Comparison of ENCODE assay signal across 1 cellular context in the genomic region with DNA sequence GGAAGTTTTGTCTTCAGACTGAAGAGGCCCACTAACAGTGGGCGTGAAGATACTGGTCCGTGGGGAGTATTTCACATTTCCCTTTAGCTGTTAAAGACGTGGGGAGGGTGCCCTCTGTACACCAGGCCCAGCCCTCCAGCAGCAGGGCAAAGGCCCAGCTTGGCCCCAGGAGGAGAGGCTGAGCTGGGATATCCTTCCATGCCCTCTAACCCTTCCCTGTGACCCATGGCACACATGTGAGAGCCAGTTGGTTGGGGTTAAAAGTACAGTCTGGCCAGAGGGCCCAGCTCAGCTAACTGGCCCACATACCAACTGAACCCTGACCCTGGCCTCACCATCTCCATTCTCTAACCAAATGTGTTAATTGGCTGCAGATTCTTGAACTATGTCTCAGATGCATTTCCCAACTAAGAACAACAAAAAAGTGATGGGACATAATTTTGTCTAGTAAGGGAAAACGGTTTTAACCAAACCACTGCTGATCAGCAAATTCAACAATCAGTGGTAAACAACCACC.
TF ChIP-seq lines count a peak whose summit lies in the region.

No MANE protein-coding gene starts in this region.

TF ChIP-seq in HepG2, 621 proteins besides CTCF, POLR2A, EP300 and RAD21 (continued from another document and continues in another):
- no peak for TF ChIP-seq GTF2F1 (IDR thresholded peaks at IDR 0.05; ENCODE audit: low read length)
- no peak for TF ChIP-seq RFX1 (IDR thresholded peaks at IDR 0.05)
- TF ChIP-seq, protein P1, sequence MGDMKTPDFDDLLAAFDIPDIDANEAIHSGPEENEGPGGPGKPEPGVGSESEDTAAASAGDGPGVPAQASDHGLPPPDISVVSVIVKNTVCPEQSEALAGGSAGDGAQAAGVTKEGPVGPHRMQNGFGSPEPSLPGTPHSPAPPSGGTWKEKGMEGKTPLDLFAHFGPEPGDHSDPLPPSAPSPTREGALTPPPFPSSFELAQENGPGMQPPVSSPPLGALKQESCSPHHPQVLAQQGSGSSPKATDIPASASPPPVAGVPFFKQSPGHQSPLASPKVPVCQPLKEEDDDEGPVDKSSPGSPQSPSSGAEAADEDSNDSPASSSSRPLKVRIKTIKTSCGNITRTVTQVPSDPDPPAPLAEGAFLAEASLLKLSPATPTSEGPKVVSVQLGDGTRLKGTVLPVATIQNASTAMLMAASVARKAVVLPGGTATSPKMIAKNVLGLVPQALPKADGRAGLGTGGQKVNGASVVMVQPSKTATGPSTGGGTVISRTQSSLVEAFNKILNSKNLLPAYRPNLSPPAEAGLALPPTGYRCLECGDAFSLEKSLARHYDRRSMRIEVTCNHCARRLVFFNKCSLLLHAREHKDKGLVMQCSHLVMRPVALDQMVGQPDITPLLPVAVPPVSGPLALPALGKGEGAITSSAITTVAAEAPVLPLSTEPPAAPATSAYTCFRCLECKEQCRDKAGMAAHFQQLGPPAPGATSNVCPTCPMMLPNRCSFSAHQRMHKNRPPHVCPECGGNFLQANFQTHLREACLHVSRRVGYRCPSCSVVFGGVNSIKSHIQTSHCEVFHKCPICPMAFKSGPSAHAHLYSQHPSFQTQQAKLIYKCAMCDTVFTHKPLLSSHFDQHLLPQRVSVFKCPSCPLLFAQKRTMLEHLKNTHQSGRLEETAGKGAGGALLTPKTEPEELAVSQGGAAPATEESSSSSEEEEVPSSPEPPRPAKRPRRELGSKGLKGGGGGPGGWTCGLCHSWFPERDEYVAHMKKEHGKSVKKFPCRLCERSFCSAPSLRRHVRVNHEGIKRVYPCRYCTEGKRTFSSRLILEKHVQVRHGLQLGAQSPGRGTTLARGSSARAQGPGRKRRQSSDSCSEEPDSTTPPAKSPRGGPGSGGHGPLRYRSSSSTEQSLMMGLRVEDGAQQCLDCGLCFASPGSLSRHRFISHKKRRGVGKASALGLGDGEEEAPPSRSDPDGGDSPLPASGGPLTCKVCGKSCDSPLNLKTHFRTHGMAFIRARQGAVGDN (CRISPR knock-in tag; IDR thresholded peaks at IDR 0.05) = peak; percentile 71
- TF ChIP-seq, protein P2, sequence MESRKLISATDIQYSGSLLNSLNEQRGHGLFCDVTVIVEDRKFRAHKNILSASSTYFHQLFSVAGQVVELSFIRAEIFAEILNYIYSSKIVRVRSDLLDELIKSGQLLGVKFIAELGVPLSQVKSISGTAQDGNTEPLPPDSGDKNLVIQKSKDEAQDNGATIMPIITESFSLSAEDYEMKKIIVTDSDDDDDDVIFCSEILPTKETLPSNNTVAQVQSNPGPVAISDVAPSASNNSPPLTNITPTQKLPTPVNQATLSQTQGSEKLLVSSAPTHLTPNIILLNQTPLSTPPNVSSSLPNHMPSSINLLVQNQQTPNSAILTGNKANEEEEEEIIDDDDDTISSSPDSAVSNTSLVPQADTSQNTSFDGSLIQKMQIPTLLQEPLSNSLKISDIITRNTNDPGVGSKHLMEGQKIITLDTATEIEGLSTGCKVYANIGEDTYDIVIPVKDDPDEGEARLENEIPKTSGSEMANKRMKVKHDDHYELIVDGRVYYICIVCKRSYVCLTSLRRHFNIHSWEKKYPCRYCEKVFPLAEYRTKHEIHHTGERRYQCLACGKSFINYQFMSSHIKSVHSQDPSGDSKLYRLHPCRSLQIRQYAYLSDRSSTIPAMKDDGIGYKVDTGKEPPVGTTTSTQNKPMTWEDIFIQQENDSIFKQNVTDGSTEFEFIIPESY (CRISPR knock-in tag; IDR thresholded peaks at IDR 0.05) = no peak
- TF ChIP-seq MAFF (IDR thresholded peaks at IDR 0.05; ENCODE audit: low read depth, low read length) = peak; percentile 97
- no peak for TF ChIP-seq ZSCAN21 (CRISPR knock-in tag; IDR thresholded peaks at IDR 0.05; ENCODE audit: borderline replicate concordance)
- no peak for TF ChIP-seq CAMTA2 (CRISPR knock-in tag; IDR thresholded peaks at IDR 0.05; ENCODE audit: borderline replicate concordance)
- TF ChIP-seq, protein P3, sequence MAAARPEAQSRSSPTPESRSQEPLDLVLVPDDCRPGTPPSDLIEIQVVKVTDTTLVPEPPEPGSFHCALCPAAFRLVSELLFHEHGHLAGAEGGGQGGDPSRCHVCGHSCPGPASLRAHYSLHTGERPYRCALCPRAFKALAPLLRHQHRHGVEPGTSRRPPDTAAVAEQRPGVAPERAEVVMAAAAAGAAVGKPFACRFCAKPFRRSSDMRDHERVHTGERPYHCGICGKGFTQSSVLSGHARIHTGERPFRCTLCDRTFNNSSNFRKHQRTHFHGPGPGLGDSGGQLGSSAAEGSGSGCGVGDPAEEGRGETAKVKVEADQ (CRISPR knock-in tag; IDR thresholded peaks at IDR 0.05; ENCODE audit: borderline replicate concordance) = no peak
- TF ChIP-seq ZNF660 (CRISPR knock-in tag; IDR thresholded peaks at IDR 0.05; ENCODE audit: borderline replicate concordance, low read depth) = no peak
- TF ChIP-seq MYNN (CRISPR knock-in tag; IDR thresholded peaks at IDR 0.05; ENCODE audit: low read depth) = no peak
- TF ChIP-seq ZNF317 (CRISPR knock-in tag; IDR thresholded peaks at IDR 0.05) = no peak
- no peak for TF ChIP-seq JDP2 (CRISPR knock-in tag; IDR thresholded peaks at IDR 0.05; ENCODE audit: borderline replicate concordance)
- no peak for TF ChIP-seq GATAD1 (CRISPR knock-in tag; IDR thresholded peaks at IDR 0.05)
- TF ChIP-seq DR1 (CRISPR knock-in tag; IDR thresholded peaks at IDR 0.05) = no peak
- no peak for TF ChIP-seq TMF1 (CRISPR knock-in tag; IDR thresholded peaks at IDR 0.05; ENCODE audit: low read depth)
- no peak for TF ChIP-seq KMT2A (CRISPR knock-in tag; IDR thresholded peaks at IDR 0.05)
- TF ChIP-seq ARNT2 (CRISPR knock-in tag; IDR thresholded peaks at IDR 0.05; ENCODE audit: low read depth) = no peak
- no peak for TF ChIP-seq TEAD2 (CRISPR knock-in tag; IDR thresholded peaks at IDR 0.05)
- peak; percentile 94 to 96 for TF ChIP-seq MAFK (conservative IDR thresholded peaks at IDR 0.05 in 1 of 2, IDR thresholded peaks at IDR 0.05 in 1 of 2; ENCODE audit: low read length in 2 of 2)
- TF ChIP-seq HNF4G (IDR thresholded peaks at IDR 0.05; ENCODE audit: borderline replicate concordance, low read depth, low read length) = peak; percentile 81
- TF ChIP-seq HNF4G (CRISPR knock-in tag; IDR thresholded peaks at IDR 0.05; ENCODE audit: borderline replicate concordance, low read depth) = peak; percentile 66; the same call in 1 of the 2 replicates
- no peak for TF ChIP-seq ZKSCAN8 (CRISPR knock-in tag; IDR thresholded peaks at IDR 0.05; ENCODE audit: borderline replicate concordance)
- no peak for TF ChIP-seq DMAP1 (CRISPR knock-in tag; IDR thresholded peaks at IDR 0.05)
- TF ChIP-seq, protein P4, sequence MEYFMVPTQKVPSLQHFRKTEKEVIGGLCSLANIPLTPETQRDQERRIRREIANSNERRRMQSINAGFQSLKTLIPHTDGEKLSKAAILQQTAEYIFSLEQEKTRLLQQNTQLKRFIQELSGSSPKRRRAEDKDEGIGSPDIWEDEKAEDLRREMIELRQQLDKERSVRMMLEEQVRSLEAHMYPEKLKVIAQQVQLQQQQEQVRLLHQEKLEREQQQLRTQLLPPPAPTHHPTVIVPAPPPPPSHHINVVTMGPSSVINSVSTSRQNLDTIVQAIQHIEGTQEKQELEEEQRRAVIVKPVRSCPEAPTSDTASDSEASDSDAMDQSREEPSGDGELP (IDR thresholded peaks at IDR 0.05; ENCODE audit: borderline replicate concordance, low read depth) = no peak
- no peak for TF ChIP-seq RFXANK (CRISPR knock-in tag; IDR thresholded peaks at IDR 0.05)
- no peak for TF ChIP-seq REXO4 (CRISPR knock-in tag; IDR thresholded peaks at IDR 0.05; ENCODE audit: borderline replicate concordance)
- no peak for TF ChIP-seq SMAD3 (CRISPR knock-in tag; IDR thresholded peaks at IDR 0.05)
- TF ChIP-seq SATB2 (CRISPR knock-in tag; IDR thresholded peaks at IDR 0.05) = no peak
- TF ChIP-seq TAF15 (IDR thresholded peaks at IDR 0.05; ENCODE audit: low read depth, low read length, poor library complexity, severe bottlenecking) = no peak
- TF ChIP-seq HDAC2 (CRISPR knock-in tag; IDR thresholded peaks at IDR 0.05) = 0 out of 2 replicates have a peak, but pooled peaks have one; percentile 10
- no peak for TF ChIP-seq ZNF446 (CRISPR knock-in tag; IDR thresholded peaks at IDR 0.05)
- TF ChIP-seq SRSF9 (IDR thresholded peaks at IDR 0.05; ENCODE audit: borderline replicate concordance, insufficient read depth, low read depth, low read length, poor library complexity, severe bottlenecking) = no peak
- no peak for TF ChIP-seq EHMT2 (IDR thresholded peaks at IDR 0.05; ENCODE audit: borderline replicate concordance, low read depth, low read length)
- TF ChIP-seq SRF (IDR thresholded peaks at IDR 0.05; ENCODE audit: low read depth, low read length) = no peak
- TF ChIP-seq EEA1 (CRISPR knock-in tag; IDR thresholded peaks at IDR 0.05; ENCODE audit: borderline replicate concordance) = no peak
- TF ChIP-seq, protein P5, sequence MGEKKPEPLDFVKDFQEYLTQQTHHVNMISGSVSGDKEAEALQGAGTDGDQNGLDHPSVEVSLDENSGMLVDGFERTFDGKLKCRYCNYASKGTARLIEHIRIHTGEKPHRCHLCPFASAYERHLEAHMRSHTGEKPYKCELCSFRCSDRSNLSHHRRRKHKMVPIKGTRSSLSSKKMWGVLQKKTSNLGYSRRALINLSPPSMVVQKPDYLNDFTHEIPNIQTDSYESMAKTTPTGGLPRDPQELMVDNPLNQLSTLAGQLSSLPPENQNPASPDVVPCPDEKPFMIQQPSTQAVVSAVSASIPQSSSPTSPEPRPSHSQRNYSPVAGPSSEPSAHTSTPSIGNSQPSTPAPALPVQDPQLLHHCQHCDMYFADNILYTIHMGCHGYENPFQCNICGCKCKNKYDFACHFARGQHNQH (CRISPR knock-in tag; IDR thresholded peaks at IDR 0.05) = no peak
- no peak for TF ChIP-seq TSC22D2 (CRISPR knock-in tag; IDR thresholded peaks at IDR 0.05; ENCODE audit: borderline replicate concordance)
- no peak for TF ChIP-seq ZNF337 (CRISPR knock-in tag; IDR thresholded peaks at IDR 0.05; ENCODE audit: borderline replicate concordance, low read depth)
- TF ChIP-seq FOXP1 (IDR thresholded peaks at IDR 0.05) = no peak
- no peak; the same call in 1 of the 2 replicates for TF ChIP-seq FOXP1 (CRISPR knock-in tag; IDR thresholded peaks at IDR 0.05)
- TF ChIP-seq MEF2D (CRISPR knock-in tag; IDR thresholded peaks at IDR 0.05) = no peak
- no peak for TF ChIP-seq ZNF550 (CRISPR knock-in tag; IDR thresholded peaks at IDR 0.05; ENCODE audit: borderline replicate concordance)
- TF ChIP-seq KDM6A (CRISPR knock-in tag; IDR thresholded peaks at IDR 0.05; ENCODE audit: low read depth) = no peak
- TF ChIP-seq, protein P6, sequence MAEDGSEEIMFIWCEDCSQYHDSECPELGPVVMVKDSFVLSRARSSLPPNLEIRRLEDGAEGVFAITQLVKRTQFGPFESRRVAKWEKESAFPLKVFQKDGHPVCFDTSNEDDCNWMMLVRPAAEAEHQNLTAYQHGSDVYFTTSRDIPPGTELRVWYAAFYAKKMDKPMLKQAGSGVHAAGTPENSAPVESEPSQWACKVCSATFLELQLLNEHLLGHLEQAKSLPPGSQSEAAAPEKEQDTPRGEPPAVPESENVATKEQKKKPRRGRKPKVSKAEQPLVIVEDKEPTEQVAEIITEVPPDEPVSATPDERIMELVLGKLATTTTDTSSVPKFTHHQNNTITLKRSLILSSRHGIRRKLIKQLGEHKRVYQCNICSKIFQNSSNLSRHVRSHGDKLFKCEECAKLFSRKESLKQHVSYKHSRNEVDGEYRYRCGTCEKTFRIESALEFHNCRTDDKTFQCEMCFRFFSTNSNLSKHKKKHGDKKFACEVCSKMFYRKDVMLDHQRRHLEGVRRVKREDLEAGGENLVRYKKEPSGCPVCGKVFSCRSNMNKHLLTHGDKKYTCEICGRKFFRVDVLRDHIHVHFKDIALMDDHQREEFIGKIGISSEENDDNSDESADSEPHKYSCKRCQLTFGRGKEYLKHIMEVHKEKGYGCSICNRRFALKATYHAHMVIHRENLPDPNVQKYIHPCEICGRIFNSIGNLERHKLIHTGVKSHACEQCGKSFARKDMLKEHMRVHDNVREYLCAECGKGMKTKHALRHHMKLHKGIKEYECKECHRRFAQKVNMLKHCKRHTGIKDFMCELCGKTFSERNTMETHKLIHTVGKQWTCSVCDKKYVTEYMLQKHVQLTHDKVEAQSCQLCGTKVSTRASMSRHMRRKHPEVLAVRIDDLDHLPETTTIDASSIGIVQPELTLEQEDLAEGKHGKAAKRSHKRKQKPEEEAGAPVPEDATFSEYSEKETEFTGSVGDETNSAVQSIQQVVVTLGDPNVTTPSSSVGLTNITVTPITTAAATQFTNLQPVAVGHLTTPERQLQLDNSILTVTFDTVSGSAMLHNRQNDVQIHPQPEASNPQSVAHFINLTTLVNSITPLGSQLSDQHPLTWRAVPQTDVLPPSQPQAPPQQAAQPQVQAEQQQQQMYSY (CRISPR knock-in tag; IDR thresholded peaks at IDR 0.05) = no peak
- no peak for TF ChIP-seq JUNB (CRISPR knock-in tag; IDR thresholded peaks at IDR 0.05; ENCODE audit: borderline replicate concordance)
- no peak for TF ChIP-seq BRD4 (CRISPR knock-in tag; IDR thresholded peaks at IDR 0.05)
- TF ChIP-seq THAP11 (CRISPR knock-in tag; IDR thresholded peaks at IDR 0.05) = no peak
- no peak for TF ChIP-seq ARID2 (CRISPR knock-in tag; IDR thresholded peaks at IDR 0.05; ENCODE audit: borderline replicate concordance)
- TF ChIP-seq NR2F2 (IDR thresholded peaks at IDR 0.05; ENCODE audit: borderline replicate concordance, low read depth) = peak; percentile 67
- TF ChIP-seq BHLHE40 (IDR thresholded peaks at IDR 0.05; ENCODE audit: low read length) = no peak
- 0 out of 2 replicates have a peak, but pooled peaks have one; percentile 22 for TF ChIP-seq ZNF644 (CRISPR knock-in tag; IDR thresholded peaks at IDR 0.05; ENCODE audit: low read depth)
- TF ChIP-seq ZNF670 (CRISPR knock-in tag; IDR thresholded peaks at IDR 0.05; ENCODE audit: borderline replicate concordance) = no peak
- TF ChIP-seq, protein P7, sequence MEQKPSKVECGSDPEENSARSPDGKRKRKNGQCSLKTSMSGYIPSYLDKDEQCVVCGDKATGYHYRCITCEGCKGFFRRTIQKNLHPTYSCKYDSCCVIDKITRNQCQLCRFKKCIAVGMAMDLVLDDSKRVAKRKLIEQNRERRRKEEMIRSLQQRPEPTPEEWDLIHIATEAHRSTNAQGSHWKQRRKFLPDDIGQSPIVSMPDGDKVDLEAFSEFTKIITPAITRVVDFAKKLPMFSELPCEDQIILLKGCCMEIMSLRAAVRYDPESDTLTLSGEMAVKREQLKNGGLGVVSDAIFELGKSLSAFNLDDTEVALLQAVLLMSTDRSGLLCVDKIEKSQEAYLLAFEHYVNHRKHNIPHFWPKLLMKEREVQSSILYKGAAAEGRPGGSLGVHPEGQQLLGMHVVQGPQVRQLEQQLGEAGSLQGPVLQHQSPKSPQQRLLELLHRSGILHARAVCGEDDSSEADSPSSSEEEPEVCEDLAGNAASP (CRISPR knock-in tag; IDR thresholded peaks at IDR 0.05; ENCODE audit: borderline replicate concordance) = peak; percentile 58; the same call in 1 of the 2 replicates
- no peak for TF ChIP-seq ZFYVE20 (CRISPR knock-in tag; IDR thresholded peaks at IDR 0.05; ENCODE audit: borderline replicate concordance, low read depth)
- TF ChIP-seq ZNF629 (CRISPR knock-in tag; conservative IDR thresholded peaks at IDR 0.05) = 0 out of 2 replicates have a peak, but pooled peaks have one; percentile 6
- TF ChIP-seq ZNF598 (CRISPR knock-in tag; IDR thresholded peaks at IDR 0.05; ENCODE audit: borderline replicate concordance) = no peak
- no peak for TF ChIP-seq ZNF777 (CRISPR knock-in tag; IDR thresholded peaks at IDR 0.05)
- no peak for TF ChIP-seq ZNF772 (CRISPR knock-in tag; IDR thresholded peaks at IDR 0.05)
